In genomic region chr2:58047373-58047674, GRCh38 we compare ENCODE assay signal across 1 cellular context.
TF ChIP-seq lines count a peak whose summit lies in the region.

No MANE protein-coding gene starts in this region.

TF ChIP-seq in H1, 55 proteins besides CTCF, POLR2A, EP300 and RAD21 (continued from another document):
- TF ChIP-seq MAFK (IDR thresholded peaks at IDR 0.05; ENCODE audit: low read depth, low read length) (no peak), CBX5 (IDR thresholded peaks at IDR 0.05; ENCODE audit: low read depth, low read length) (no peak), TAF7 (optimal IDR thresholded peaks at IDR 0.05; ENCODE audit: borderline replicate concordance, low read depth, low read length) (no peak), SP1 (IDR thresholded peaks at IDR 0.05; ENCODE audit: low read depth, low read length) (no peak), POU5F1 (IDR thresholded peaks at IDR 0.05; ENCODE audit: low read depth, low read length) (no peak), CREB1 (IDR thresholded peaks at IDR 0.05) (no peak), EZH2 (IDR thresholded peaks at IDR 0.05; ENCODE audit: low read depth, low read length, severe bottlenecking) (no peak)
